ENCODE assay signal across 8 cellular contexts in genomic region chr19:8321067-8321759, GRCh38.
DNase-seq lines count a peak whose midpoint lies in the region; ATAC-seq, FAIRE-seq and TF ChIP-seq lines count a peak whose summit lies in the region.

TSS of gene NDUFA7 (minus strand) at chr19:8321375. CDS start at chr19:8321358, 17 bp downstream.
TSS of gene RPS28 (plus strand) at chr19:8321496. CDS start at chr19:8321531, 35 bp downstream.

- H3K4me1 ChIP-seq in OCI-LY3 (ENCODE audit: low read length): peaks cover 23% of the 10 kb centered on the region

- H3K36me3 ChIP-seq in OCI-LY3 (replicated peaks; ENCODE audit: low read depth, low read length): peaks cover 43% of the 10 kb centered on the region

- FAIRE-seq in endometrium (lab: Jason Lieb, UNC): peak; percentile 23

- H3K9ac ChIP-seq in OCI-LY3 (ENCODE audit: low read length): peak within 1 kb of the TSS; percentile 95

- peak; percentile 87 for DNase-seq in DMS 273 treated with DMSO at 0.1 percent for 48 hours (lab: John Stamatoyannopoulos, UW)
- peak; percentile 86 for DNase-seq in HuH-7.5 (ENCODE audit: low spot score)
- peak; percentile 98 for DNase-seq in activated CD8-positive, alpha-beta memory T cell treated with anti-CD3 and anti-CD28 coated beads, Interleukin-2, amount 50 U/mL, for 48 hours
- DNase-seq in midbrain (lab: John Stamatoyannopoulos, UW): peak; percentile 98
- DNase-seq in stimulated activated CD8-positive, alpha-beta memory T cell treated with anti-CD3 and anti-CD28 coated beads, Interleukin-15, amount 100 ng/mL, for 48 hours (ENCODE audit: low read depth in 2 of 2): peak; percentile 92

- peak; percentile 19; the same call in 1 of the 2 replicates for TF ChIP-seq CTCF in OCI-LY3 (IDR thresholded peaks at IDR 0.05; ENCODE audit: low read depth, low read length)

- peaks cover 57% of the 10 kb centered on the region for H3K79me2 ChIP-seq in OCI-LY3 (ENCODE audit: low read length)

- peak; percentile 68 for ATAC-seq in GM21526 (IDR thresholded peaks at IDR 0.05; ENCODE audit: low FRiP score, unreplicated experiment)

- peaks cover 15% of the 10 kb centered on the region for H4K20me1 ChIP-seq in OCI-LY3 (ENCODE audit: insufficient read depth, low read length)

- no peaks in the 10 kb centered on the region for H3K9me3 ChIP-seq in OCI-LY3 (ENCODE audit: insufficient read depth, low read length)

- no peaks in the 10 kb centered on the region for H3K27me3 ChIP-seq in OCI-LY3 (ENCODE audit: low read depth, low read length)

- peak within 1 kb of the TSS; percentile 59 for H3K27ac ChIP-seq in OCI-LY3 (ENCODE audit: low read length)

- peak within 1 kb of the TSS; percentile 91 for H3K4me3 ChIP-seq in OCI-LY3 (ENCODE audit: low read length)

- peak within 1 kb of the TSS; percentile 48 for H2AFZ ChIP-seq in OCI-LY3 (ENCODE audit: low read depth, low read length)

- peak within 1 kb of the TSS; percentile 98 for H3K4me2 ChIP-seq in OCI-LY3 (ENCODE audit: low read length)

Comparison
In these comparisons a context has a peak if more than half of its experiments do, and no peak if none do; other contexts are left out.
1. Peak in every context shown above with its lines: DNase-seq, ATAC-seq, H3K4me3 ChIP-seq and H3K27ac ChIP-seq.